8 cellular contexts compared by ENCODE assay signal in genomic region chr2:177262137-177262536, GRCh38. TPM values are rescaled to one million over a fixed set of nuclear protein-coding genes. Genes with fewer than 3 reads are reported as not detected.
DNase-seq lines count a peak whose midpoint lies in the region; ATAC-seq and TF ChIP-seq lines count a peak whose summit lies in the region.

No MANE protein-coding gene starts in this region.

- H3K4me3 ChIP-seq in OCI-LY3 (ENCODE audit: low read length) (0 out of 2 replicates have a peak overlapping the region, but pooled peaks have one; percentile 88), ovary (peak overlapping the region; percentile 100), neuronal stem cell (ENCODE audit: low read length in 2 of 2) (peak overlapping the region in 1 of 2 donors; percentile 68)

- H2BK120ac ChIP-seq in neuronal stem cell (ENCODE audit: low read depth, low read length), result no peak overlapping the region

- intact Hi-C loops in ovary (cut with DNase I), result loop anchor here (2.0 to 10.0 kb wide), 9 partner anchors 35 to 1127 kb away; partner anchors contain the start of gene HNRNPA3 (in 3 of the 4)

- H2BK5ac ChIP-seq in neuronal stem cell (ENCODE audit: low read length), result no peak overlapping the region

- WGBS in ovary, 3 donors, result 0% methylated on average over 1 of the region's 1 CpG
- WGBS in neuronal stem cell (ENCODE audit: extremely low coverage in 2 of 2, insufficient read length in 2 of 2, insufficient replicate concordance in 1 of 2), 2 donors, result no CpG with 5 or more reads among the region's 1 CpG

- H4K91ac ChIP-seq in neuronal stem cell (ENCODE audit: low read depth, low read length, poor library complexity), result no peak overlapping the region

- no peaks in the 10 kb centered on the region for H3K27me3 Mint-ChIP-seq in effector memory CD8-positive, alpha-beta T cell

- peaks cover 73% of the 10 kb centered on the region for H3K79me2 ChIP-seq in OCI-LY3 (ENCODE audit: low read length)

- H2BK15ac ChIP-seq in neuronal stem cell (ENCODE audit: low read length), result no peak overlapping the region

- H4K20me1 ChIP-seq in OCI-LY3 (ENCODE audit: insufficient read depth, low read length), result peaks cover 47% of the 10 kb centered on the region

- no peak overlapping the region for H2AK5ac ChIP-seq in neuronal stem cell (ENCODE audit: low read depth, low read length)

- H3K36me3 ChIP-seq in OCI-LY3 (replicated peaks; ENCODE audit: low read depth, low read length), result peaks cover 9% of the 10 kb centered on the region
- H3K36me3 ChIP-seq in ovary, result no peaks in the 10 kb centered on the region
- H3K36me3 ChIP-seq in neuronal stem cell (replicated peaks in 1 of 2; ENCODE audit: control insufficient read depth in 2 of 2, insufficient read depth in 2 of 2, low read length in 2 of 2), result peaks cover 0 to 22% of the 10 kb centered on the region in 2 donors

- H4K8ac ChIP-seq in neuronal stem cell (ENCODE audit: low read depth, low read length), result no peak overlapping the region

- H3K14ac ChIP-seq in neuronal stem cell (ENCODE audit: low read length), result no peak overlapping the region

- H3K4me3 Mint-ChIP-seq in effector memory CD8-positive, alpha-beta T cell, result peak overlapping the region; percentile 88 to 96

- H3K9ac ChIP-seq in OCI-LY3 (ENCODE audit: low read length) (0 out of 2 replicates have a peak overlapping the region, but pooled peaks have one; percentile 94), neuronal stem cell (ENCODE audit: low read depth, low read length, poor library complexity) (no peak overlapping the region)

- H3K4me1 Mint-ChIP-seq in effector memory CD8-positive, alpha-beta T cell (ENCODE audit: low read depth in 2 of 2), result peaks cover 43 to 52% of the 10 kb centered on the region in 2 donors

- DNase-seq in G401 (ENCODE audit: low spot score), result peak; percentile 70
- no peak for DNase-seq in effector memory CD8-positive, alpha-beta T cell
- DNase-seq in ovary, result no peak
- no peak for DNase-seq in neuronal stem cell (ENCODE audit: low spot score)

- in situ Hi-C loops in G401 (cut with HindIII; ENCODE audit: low sequenced_read_pairs), result no loop called here

- H2AFZ ChIP-seq in OCI-LY3 (ENCODE audit: low read depth, low read length) (no peak overlapping the region), neuronal stem cell (ENCODE audit: low read length) (no peak overlapping the region)

- H3K9me3 Mint-ChIP-seq in effector memory CD8-positive, alpha-beta T cell, result no peaks in the 10 kb centered on the region

- no peaks in the 10 kb centered on the region for H3K79me1 ChIP-seq in neuronal stem cell (ENCODE audit: low read depth, low read length)

- no peak overlapping the region for H3K23ac ChIP-seq in neuronal stem cell (ENCODE audit: low read depth, low read length, poor library complexity)

- H3K36me3 Mint-ChIP-seq in effector memory CD8-positive, alpha-beta T cell (ENCODE audit: insufficient read depth), result peaks cover 39% of the 10 kb centered on the region

- H3K27ac ChIP-seq in OCI-LY3 (ENCODE audit: low read length) (no peak overlapping the region), ovary (peak overlapping the region in 1 of 2 donors; percentile 100), neuronal stem cell (replicated peaks; ENCODE audit: low read length) (no peak overlapping the region)

- H2BK12ac ChIP-seq in neuronal stem cell (ENCODE audit: low read length), result no peak overlapping the region

- H3K4me1 ChIP-seq in OCI-LY3 (ENCODE audit: low read length), result peaks cover 24% of the 10 kb centered on the region
- H3K4me1 ChIP-seq in ovary (ENCODE audit: insufficient read depth), result peaks cover 13% of the 10 kb centered on the region
- H3K4me1 ChIP-seq in neuronal stem cell (ENCODE audit: control insufficient read depth in 2 of 2, insufficient read depth in 1 of 2, low read depth in 1 of 2, low read length in 2 of 2), result peaks cover 1 to 17% of the 10 kb centered on the region in 2 donors

- ATAC-seq in effector memory CD8-positive, alpha-beta T cell (replicated peaks), result no peak
- ATAC-seq in HG03460 (IDR thresholded peaks at IDR 0.05; ENCODE audit: unreplicated experiment), result no peak
- no peak for ATAC-seq in GM19452 (IDR thresholded peaks at IDR 0.05; ENCODE audit: unreplicated experiment)
- ATAC-seq in HG02870 (IDR thresholded peaks at IDR 0.05; ENCODE audit: unreplicated experiment), result no peak

- H3K9me3 ChIP-seq in OCI-LY3 (ENCODE audit: insufficient read depth, low read length) (peaks cover 3% of the 10 kb centered on the region; the same call in 1 of the 2 replicates), ovary (no peaks in the 10 kb centered on the region), neuronal stem cell (replicated peaks in 1 of 2; ENCODE audit: control insufficient read depth in 2 of 2, insufficient read depth in 1 of 2, low read depth in 1 of 2, low read length in 2 of 2) (peaks cover 0 to 24% of the 10 kb centered on the region in 2 donors)

- H3K4ac ChIP-seq in neuronal stem cell (ENCODE audit: low read length), result no peak overlapping the region

- peak overlapping the region; percentile 99 for H3K27ac Mint-ChIP-seq in effector memory CD8-positive, alpha-beta T cell

- no peak for TF ChIP-seq EP300 in ovary (IDR thresholded peaks at IDR 0.05)

- no peak for TF ChIP-seq POLR2A in ovary (IDR thresholded peaks at IDR 0.05)

- H3K4me2 ChIP-seq in OCI-LY3 (ENCODE audit: low read length) (peak overlapping the region; percentile 89; the same call in 1 of the 2 replicates), neuronal stem cell (ENCODE audit: insufficient read depth, low read length, poor library complexity, severe bottlenecking) (no peak overlapping the region)

- no peak for TF ChIP-seq CTCF in OCI-LY3 (IDR thresholded peaks at IDR 0.05; ENCODE audit: low read depth, low read length)
- TF ChIP-seq CTCF in ovary (IDR thresholded peaks at IDR 0.05), result no peak

- H3K27me3 ChIP-seq in OCI-LY3 (ENCODE audit: low read depth, low read length) (no peaks in the 10 kb centered on the region), ovary (no peaks in the 10 kb centered on the region), neuronal stem cell (ENCODE audit: control insufficient read depth in 3 of 3, insufficient read depth in 3 of 3, low read depth in 1 of 3, low read length in 3 of 3) (no peaks in the 10 kb centered on the region)

- no peak overlapping the region for H3K18ac ChIP-seq in neuronal stem cell (ENCODE audit: low read length)

RNA-seq across cellular contexts. Expression of gene NFE2L2, which starts 2.4 kb away (rescaled TPM):
- 60.8 and 67.9 TPM in 2 replicates for total RNA-seq in G401 (2014; rRNA removed; shearing (Covaris generic))
- 100 to 1,000 TPM; 120 to 198 (median 157) TPM for total RNA-seq in ovary
- polyA plus RNA-seq in ovary, result 100 to 1,000 TPM; 128 to 131 TPM
- 22.7 TPM for polyA plus RNA-seq in neuronal stem cell (2013, experiment 1 of 2)
- 24.5 TPM for polyA plus RNA-seq in neuronal stem cell (2013, experiment 2 of 2)

RNA-seq across cellular contexts. Expression of gene HNRNPA3, which starts 49.5 kb away (rescaled TPM):
- total RNA-seq in G401 (2014; rRNA removed; shearing (Covaris generic)), result 30.9 and 48.1 TPM in 2 replicates
- 100 to 1,000 TPM in 5 of 7 donors, 10 to 100 TPM in 2; 71.0 to 240 (median 216) TPM for total RNA-seq in ovary
- 100 to 1,000 TPM; 175 to 273 TPM for polyA plus RNA-seq in ovary
- 314 TPM for polyA plus RNA-seq in neuronal stem cell (2013, experiment 1 of 2)
- 322 TPM for polyA plus RNA-seq in neuronal stem cell (2013, experiment 2 of 2)
